ENCODE assay signal across 9 cellular contexts in genomic region chr17:64572682-64573154, GRCh38.
A peak's percentile ranks its signal among the peaks of the same experiment; 100 is the strongest.
DNase-seq lines count a peak whose midpoint lies in the region; ATAC-seq lines count a peak whose summit lies in the region.
"Had no signal": no experiment of that assay in that cellular context is flagged by ENCODE, and none has a peak within 500 bp of the region (broad histone marks: within the 10 kb centered on the region; RNA-seq: fewer than 3 reads in every experiment).

No MANE protein-coding gene starts in this region.

- ATAC-seq in activated CD8-positive, alpha-beta memory T cell treated with anti-CD3 and anti-CD28 coated beads, Interleukin-2, amount 10 ng/mL, durations not matched to agents 7 days and 5 days: peak; percentile 89
- ATAC-seq in T-helper 17 cell: peak; percentile 62
- peak; percentile 99 for ATAC-seq in stimulated activated effector memory CD8-positive, alpha-beta T cell treated with anti-CD3 and anti-CD28 coated beads, Interleukin-12 subunit alpha, Interleukin-12 subunit beta, amount 100 ng/mL, for 72 hours

- no peak for DNase-seq in activated CD8-positive, alpha-beta memory T cell treated with anti-CD3 and anti-CD28 coated beads, Interleukin-2, amount 10 ng/mL, durations not matched to agents 7 days and 5 days
- no peak for DNase-seq in activated CD8-positive, alpha-beta memory T cell treated with anti-CD3 and anti-CD28 coated beads, Interleukin-2, amount 50 U/mL, for 4 hours
- DNase-seq in T-helper 17 cell (no peak), fibroblast of peridontal ligament (ENCODE audit: extremely low read depth) (peak; percentile 58), COR-L47 (lab: John Stamatoyannopoulos, UW) (no peak), occipital lobe (lab: John Stamatoyannopoulos, UW) (no peak), UCSD-AML1 (lab: John Stamatoyannopoulos, UW; ENCODE audit: unreplicated experiment) (no peak)
- DNase-seq in stimulated activated effector memory CD8-positive, alpha-beta T cell treated with anti-CD3 and anti-CD28 coated beads, Interleukin-12 subunit alpha, Interleukin-12 subunit beta, amount 100 ng/mL, for 72 hours (ENCODE audit: low spot score in 2 of 2): no peak
- DNase-seq: stimulated activated CD8-positive, alpha-beta memory T cell treated with anti-CD3 and anti-CD28 coated beads, Interleukin-4, amount 100 ng/mL, for 48 hours had no signal

- peaks cover 18% of the 10 kb centered on the region for H3K4me1 Mint-ChIP-seq in activated CD8-positive, alpha-beta memory T cell treated with anti-CD3 and anti-CD28 coated beads, Interleukin-2, amount 10 ng/mL, durations not matched to agents 7 days and 5 days
- H3K4me1 Mint-ChIP-seq in T-helper 17 cell: peaks cover 6% of the 10 kb centered on the region
- H3K4me1 Mint-ChIP-seq in stimulated activated effector memory CD8-positive, alpha-beta T cell treated with anti-CD3 and anti-CD28 coated beads, Interleukin-12 subunit alpha, Interleukin-12 subunit beta, amount 100 ng/mL, for 72 hours: peaks cover 15% of the 10 kb centered on the region

- H3K36me3 Mint-ChIP-seq in activated CD8-positive, alpha-beta memory T cell treated with anti-CD3 and anti-CD28 coated beads, Interleukin-2, amount 10 ng/mL, durations not matched to agents 7 days and 5 days: peaks cover 25% of the 10 kb centered on the region
- H3K36me3 Mint-ChIP-seq in T-helper 17 cell (ENCODE audit: low read depth): no peaks in the 10 kb centered on the region
- H3K36me3 Mint-ChIP-seq in stimulated activated effector memory CD8-positive, alpha-beta T cell treated with anti-CD3 and anti-CD28 coated beads, Interleukin-12 subunit alpha, Interleukin-12 subunit beta, amount 100 ng/mL, for 72 hours: peaks cover 62% of the 10 kb centered on the region

- peaks cover 4% of the 10 kb centered on the region for H3K9me3 Mint-ChIP-seq in activated CD8-positive, alpha-beta memory T cell treated with anti-CD3 and anti-CD28 coated beads, Interleukin-2, amount 10 ng/mL, durations not matched to agents 7 days and 5 days (ENCODE audit: low read depth)
- no peaks in the 10 kb centered on the region for H3K9me3 Mint-ChIP-seq in stimulated activated effector memory CD8-positive, alpha-beta T cell treated with anti-CD3 and anti-CD28 coated beads, Interleukin-12 subunit alpha, Interleukin-12 subunit beta, amount 100 ng/mL, for 72 hours

- no peak overlapping the region for H3K4me3 Mint-ChIP-seq in activated CD8-positive, alpha-beta memory T cell treated with anti-CD3 and anti-CD28 coated beads, Interleukin-2, amount 10 ng/mL, durations not matched to agents 7 days and 5 days
- peak overlapping the region; percentile 36 for H3K4me3 Mint-ChIP-seq in T-helper 17 cell
- peak overlapping the region; percentile 55 for H3K4me3 Mint-ChIP-seq in stimulated activated effector memory CD8-positive, alpha-beta T cell treated with anti-CD3 and anti-CD28 coated beads, Interleukin-12 subunit alpha, Interleukin-12 subunit beta, amount 100 ng/mL, for 72 hours

- no peaks in the 10 kb centered on the region for H3K27me3 Mint-ChIP-seq in activated CD8-positive, alpha-beta memory T cell treated with anti-CD3 and anti-CD28 coated beads, Interleukin-2, amount 10 ng/mL, durations not matched to agents 7 days and 5 days
- H3K27me3 Mint-ChIP-seq in T-helper 17 cell: no peaks in the 10 kb centered on the region

- CTCF ChIA-PET in activated CD8-positive, alpha-beta memory T cell treated with anti-CD3 and anti-CD28 coated beads, Interleukin-2, amount 10 ng/mL, durations not matched to agents 7 days and 5 days (lab: Charles Lee): interaction anchor here (0.9 to 1.2 kb wide), 3 partner anchors 30 to 82 kb away, joined by 3 to 4 read pairs (median 3); no protein-coding TSS in a partner anchor

- no peaks in the 10 kb centered on the region for H3K9me3 ChIP-seq in T-helper 17 cell (ENCODE audit: control insufficient read depth, low read length, poor library complexity, severe bottlenecking)

- peak overlapping the region; percentile 84 for H3K27ac Mint-ChIP-seq in activated CD8-positive, alpha-beta memory T cell treated with anti-CD3 and anti-CD28 coated beads, Interleukin-2, amount 10 ng/mL, durations not matched to agents 7 days and 5 days
- H3K27ac Mint-ChIP-seq in T-helper 17 cell: peak overlapping the region; percentile 90
- H3K27ac Mint-ChIP-seq in stimulated activated effector memory CD8-positive, alpha-beta T cell treated with anti-CD3 and anti-CD28 coated beads, Interleukin-12 subunit alpha, Interleukin-12 subunit beta, amount 100 ng/mL, for 72 hours: peak overlapping the region; percentile 93
